25 cellular contexts compared by ENCODE assay signal in genomic region chr3:17972030-17972429, GRCh38.
DNase-seq lines count a peak whose midpoint lies in the region; ATAC-seq and TF ChIP-seq lines count a peak whose summit lies in the region.
"Had no signal": no experiment of that assay in that cellular context is flagged by ENCODE, and none has a peak within 500 bp of the region (broad histone marks: within the 10 kb centered on the region; RNA-seq: fewer than 3 reads in every experiment).

No MANE protein-coding gene starts in this region.

- H3K27me3 Mint-ChIP-seq in stimulated activated naive CD8-positive, alpha-beta T cell treated with anti-CD3 and anti-CD28 coated beads, Interleukin-15, Interleukin-2, amounts not matched to agents 100 ng/mL and 50 ng/mL, for 24 hours, result no peaks in the 10 kb centered on the region
- no peaks in the 10 kb centered on the region for H3K27me3 Mint-ChIP-seq in mesothelial cell of epicardium (ENCODE audit: low read depth)

- H3K4me3 ChIP-seq in NB4 (ENCODE audit: low read depth, low read length), result peak overlapping the region; percentile 81
- H3K4me3 ChIP-seq: GM23248, PC-9 had no signal

- no peaks in the 10 kb centered on the region for H3K9me3 Mint-ChIP-seq in stimulated activated naive CD8-positive, alpha-beta T cell treated with anti-CD3 and anti-CD28 coated beads, Interleukin-15, Interleukin-2, amounts not matched to agents 100 ng/mL and 50 ng/mL, for 24 hours
- H3K9me3 Mint-ChIP-seq in mesothelial cell of epicardium, result no peaks in the 10 kb centered on the region
- H3K9me3 Mint-ChIP-seq: CD14-positive monocyte; CD8-positive, alpha-beta memory T cell; T-cell had no signal

- H3K36me3 Mint-ChIP-seq in stimulated activated naive CD8-positive, alpha-beta T cell treated with anti-CD3 and anti-CD28 coated beads, Interleukin-15, Interleukin-2, amounts not matched to agents 100 ng/mL and 50 ng/mL, for 24 hours (ENCODE audit: low read depth), result no peaks in the 10 kb centered on the region
- no peaks in the 10 kb centered on the region for H3K36me3 Mint-ChIP-seq in mesothelial cell of epicardium
- H3K36me3 Mint-ChIP-seq: CD14-positive monocyte; CD8-positive, alpha-beta memory T cell; T-cell had no signal

- H3K4me1 Mint-ChIP-seq in stimulated activated naive CD8-positive, alpha-beta T cell treated with anti-CD3 and anti-CD28 coated beads, Interleukin-15, Interleukin-2, amounts not matched to agents 100 ng/mL and 50 ng/mL, for 24 hours (ENCODE audit: low read depth), result no peaks in the 10 kb centered on the region
- peaks cover 53% of the 10 kb centered on the region for H3K4me1 Mint-ChIP-seq in mesothelial cell of epicardium
- H3K4me1 Mint-ChIP-seq: CD8-positive, alpha-beta memory T cell; T-cell had no signal

- ATAC-seq in stimulated activated naive CD8-positive, alpha-beta T cell treated with anti-CD3 and anti-CD28 coated beads, Interleukin-15, Interleukin-2, amounts not matched to agents 100 U/mL and 50 U/mL, for 24 hours, result no peak
- ATAC-seq: T-cell had no signal

- H3K4me3 Mint-ChIP-seq in stimulated activated naive CD8-positive, alpha-beta T cell treated with anti-CD3 and anti-CD28 coated beads, Interleukin-15, Interleukin-2, amounts not matched to agents 100 ng/mL and 50 ng/mL, for 24 hours, result no peak overlapping the region
- H3K4me3 Mint-ChIP-seq in mesothelial cell of epicardium, result no peak overlapping the region
- H3K4me3 Mint-ChIP-seq: CD14-positive monocyte; CD8-positive, alpha-beta memory T cell; T-cell had no signal

- TF ChIP-seq CTCF in NB4 (IDR thresholded peaks at IDR 0.05; ENCODE audit: low read depth, low read length), result no peak
- no peak for TF ChIP-seq CTCF in mesothelial cell of epicardium (IDR thresholded peaks at IDR 0.05; ENCODE audit: unreplicated experiment)

- peak overlapping the region; percentile 53 for H3K27ac Mint-ChIP-seq in stimulated activated naive CD8-positive, alpha-beta T cell treated with anti-CD3 and anti-CD28 coated beads, Interleukin-15, Interleukin-2, amounts not matched to agents 100 ng/mL and 50 ng/mL, for 24 hours
- peak overlapping the region; percentile 26 for H3K27ac Mint-ChIP-seq in mesothelial cell of epicardium
- H3K27ac Mint-ChIP-seq: CD14-positive monocyte, T-cell had no signal

- TF ChIP-seq POLR2A in NB4 (IDR thresholded peaks at IDR 0.05; ENCODE audit: extremely low read depth, insufficient read length), result no peak

- no peak for DNase-seq in stimulated activated naive CD8-positive, alpha-beta T cell treated with anti-CD3 and anti-CD28 coated beads, Interleukin-15, Interleukin-2, amounts not matched to agents 100 U/mL and 50 U/mL, for 24 hours
- DNase-seq in NB4 (ENCODE audit: low read depth), result no peak
- no peak for DNase-seq in mesothelial cell of epicardium (ENCODE audit: low spot score in 2 of 2, unreplicated experiment in 2 of 2)
- no peak for DNase-seq in NCI-H1417 treated with DMSO at 0.1 percent for 48 hours (lab: John Stamatoyannopoulos, UW)
- DNase-seq in GOT3 (lab: John Stamatoyannopoulos, UW), result no peak
- DNase-seq in HPDE6-E6E7 (ENCODE audit: extremely low spot score), result no peak
- no peak for DNase-seq in GF-D8 (lab: John Stamatoyannopoulos, UW)
- DNase-seq: 8988T; ACHN; BE2C; Calu3; CD8-positive, alpha-beta memory T cell; GM23248; NCI-H1105; NCI-H146; NCI-H1930; NCI-H2107; NCI-H446; NCI-H524 treated with DMSO at 0.1 percent for 48 hours; PC-9; RPMI8226; SHP77; T-cell had no signal
